ENCODE assay signal across 18 cellular contexts in genomic region chr2:105142239-105142638, GRCh38.
DNase-seq lines count a peak whose midpoint lies in the region; ATAC-seq and TF ChIP-seq lines count a peak whose summit lies in the region.
"Had no signal": no experiment of that assay in that cellular context is flagged by ENCODE, and none has a peak within 500 bp of the region (broad histone marks: within the 10 kb centered on the region; RNA-seq: fewer than 3 reads in every experiment).

No MANE protein-coding gene starts in this region.

- peak; percentile 28 for ATAC-seq in GM23338
- ATAC-seq in HG03565 (IDR thresholded peaks at IDR 0.05; ENCODE audit: unreplicated experiment): no peak
- ATAC-seq: GM12878 had no signal

- peaks cover 20% of the 10 kb centered on the region for H3K27me3 Mint-ChIP-seq in GM23338 (ENCODE audit: insufficient read depth, low read depth, poor library complexity)

- no peaks in the 10 kb centered on the region for H3K9me3 Mint-ChIP-seq in GM23338

- no peak overlapping the region for H3K4me3 ChIP-seq in GM23338
- H3K4me3 ChIP-seq in brain microvascular endothelial cell (ENCODE audit: low read depth, low read length): no peak overlapping the region
- no peak overlapping the region for H3K4me3 ChIP-seq in osteoblast (ENCODE audit: insufficient read depth, low read length)
- H3K4me3 ChIP-seq: GM12878 had no signal

- no peaks in the 10 kb centered on the region for H3F3A ChIP-seq in GM23338 (replicated peaks; ENCODE audit: low read depth)

- DNase-seq in DMS53 (lab: John Stamatoyannopoulos, UW) (peak; percentile 33), DMS53 treated with DMSO at 0.1 percent for 48 hours (lab: John Stamatoyannopoulos, UW; ENCODE audit: unreplicated experiment) (no peak), GM23338 (ENCODE audit: low spot score) (peak; percentile 12), brain microvascular endothelial cell (no peak), osteoblast (ENCODE audit: insufficient read length, low spot score, missing footprints) (peak; percentile 82), OCI-M1 (lab: John Stamatoyannopoulos, UW) (no peak)
- no peak for DNase-seq in activated CD8-positive, alpha-beta memory T cell treated with anti-CD3 and anti-CD28 coated beads for 24 hours
- DNase-seq: DMS153, KG1, NCI-H1092, NCI-H1694, NCI-H446, SHP77 treated with DMSO at 0.1 percent for 48 hours had no signal

- peak in 1 of 2 experiments; percentile 20; a peak in 1 of 4 replicates for TF ChIP-seq CTCF in GM23338 (conservative IDR thresholded peaks at IDR 0.05; ENCODE audit: low read depth in 2 of 2)
- TF ChIP-seq CTCF in brain microvascular endothelial cell (IDR thresholded peaks at IDR 0.05; ENCODE audit: low read depth, low read length, missing control alignments): peak; percentile 10
- TF ChIP-seq CTCF in osteoblast (IDR thresholded peaks at IDR 0.05; ENCODE audit: extremely low read depth, low read depth, low read length): no peak

- no peak overlapping the region for H3K27ac Mint-ChIP-seq in GM23338

- in situ Hi-C loops in brain microvascular endothelial cell (cut with HindIII; ENCODE audit: low pct_ligation_motif_present, low sequenced_read_pairs): no loop called here

- H3K4me2 ChIP-seq in GM23338: no peak overlapping the region
- no peak overlapping the region for H3K4me2 ChIP-seq in osteoblast (ENCODE audit: insufficient read depth, low read length)

- no peaks in the 10 kb centered on the region for H3K9me3 ChIP-seq in osteoblast (ENCODE audit: low read depth, low read length)

- H3K27ac ChIP-seq in GM23338 (ENCODE audit: low read depth): no peak overlapping the region
- no peak overlapping the region for H3K27ac ChIP-seq in brain microvascular endothelial cell
- H3K27ac ChIP-seq in osteoblast (ENCODE audit: low read depth, low read length): no peak overlapping the region
- H3K27ac ChIP-seq: 22Rv1, C4-2B, HL-60 had no signal

- H3K4me1 Mint-ChIP-seq in GM23338: peaks cover 7% of the 10 kb centered on the region

- H3K79me2 ChIP-seq in GM23338 (replicated peaks; ENCODE audit: insufficient read depth) (0 out of 2 replicates have a peak, but pooled peaks cover 4% of the 10 kb centered on the region), osteoblast (ENCODE audit: insufficient read depth, low read length) (no peaks in the 10 kb centered on the region)

- H3K36me3 ChIP-seq in GM23338 (ENCODE audit: insufficient read depth) (no peaks in the 10 kb centered on the region), brain microvascular endothelial cell (replicated peaks) (no peaks in the 10 kb centered on the region), osteoblast (ENCODE audit: insufficient read depth, low read length) (no peaks in the 10 kb centered on the region)

- no peaks in the 10 kb centered on the region for H3K36me3 Mint-ChIP-seq in GM23338 (ENCODE audit: low read depth)

- no peaks in the 10 kb centered on the region; the same call in 1 of the 2 replicates for H4K20me1 ChIP-seq in GM23338 (replicated peaks; ENCODE audit: insufficient read depth)
- H4K20me1 ChIP-seq in osteoblast (ENCODE audit: insufficient read depth, low read length): peaks cover 3% of the 10 kb centered on the region

- no peak overlapping the region for H3K4me3 Mint-ChIP-seq in GM23338

- no peaks in the 10 kb centered on the region for H3K9me2 ChIP-seq in GM23338 (ENCODE audit: insufficient read depth)

- H3K4me1 ChIP-seq in GM23338 (ENCODE audit: insufficient read depth) (peaks cover 7% of the 10 kb centered on the region; the same call in 1 of the 2 replicates), osteoblast (ENCODE audit: insufficient read depth, low read length) (peaks cover 2% of the 10 kb centered on the region)

- H2AFZ ChIP-seq in GM23338 (no peak overlapping the region), osteoblast (ENCODE audit: low read length) (no peak overlapping the region)

- H3K27me3 ChIP-seq in GM23338 (ENCODE audit: insufficient read depth): peaks cover 6% of the 10 kb centered on the region; the same call in 1 of the 2 replicates
- peaks cover 27% of the 10 kb centered on the region for H3K27me3 ChIP-seq in brain microvascular endothelial cell (replicated peaks)
- H3K27me3 ChIP-seq in osteoblast (ENCODE audit: insufficient read depth, low read length): peaks cover 42% of the 10 kb centered on the region

TF ChIP-seq in GM23338, 12 proteins besides CTCF, POLR2A, EP300 and RAD21:
- no peak for TF ChIP-seq ZNF114 (CRISPR knock-in tag; IDR thresholded peaks at IDR 0.05)
- TF ChIP-seq STAT1 (IDR thresholded peaks at IDR 0.05; ENCODE audit: unreplicated experiment): no peak
- TF ChIP-seq EZH2 (IDR thresholded peaks at IDR 0.05; ENCODE audit: low read depth, unreplicated experiment): no peak
- TF ChIP-seq ZNF331 (CRISPR knock-in tag; IDR thresholded peaks at IDR 0.05; ENCODE audit: low read depth): no peak
- TF ChIP-seq ZNF462 (CRISPR knock-in tag; IDR thresholded peaks at IDR 0.05): no peak
- TF ChIP-seq POLR2AphosphoS5 (IDR thresholded peaks at IDR 0.05; ENCODE audit: low read depth): no peak
- no peak for TF ChIP-seq CREB1 (CRISPR knock-in tag; IDR thresholded peaks at IDR 0.05; ENCODE audit: low read depth)
- no peak for TF ChIP-seq JUNB (IDR thresholded peaks at IDR 0.05; ENCODE audit: unreplicated experiment)
TF ChIP-seq in GM23338: peak in this region for 0.

Comparison
In these comparisons a context has a peak if more than half of its experiments do, and no peak if none do; other contexts are left out.
1. DNase-seq: peak in DMS53 (single experiment), GM23338 (single experiment) and osteoblast (single experiment); none in DMS53 treated with DMSO at 0.1 percent for 48 hours (single experiment), brain microvascular endothelial cell (single experiment), OCI-M1 (single experiment) and activated CD8-positive, alpha-beta memory T cell treated with anti-CD3 and anti-CD28 coated beads for 24 hours (single experiment).